ENCODE assay signal across 17 cellular contexts in the genomic region with DNA sequence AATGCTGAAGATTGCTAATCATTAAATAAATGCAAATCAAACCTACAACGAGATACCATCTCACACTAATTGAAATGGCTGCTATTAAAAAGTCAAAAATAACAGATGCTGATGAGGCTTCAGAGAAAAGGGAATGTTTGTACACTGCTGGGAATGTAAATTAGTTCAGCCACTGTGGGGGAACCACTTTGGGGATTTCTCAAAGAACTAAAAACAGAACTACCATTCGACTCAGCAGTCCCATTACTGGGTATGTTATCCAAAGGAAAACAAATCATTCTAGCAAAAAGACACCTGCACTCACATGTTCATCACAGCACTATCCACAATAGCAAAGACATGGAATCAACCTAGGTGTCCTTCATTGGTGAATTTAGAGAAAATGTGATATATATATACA.
DNase-seq lines count a peak whose midpoint lies in the region; ATAC-seq and TF ChIP-seq lines count a peak whose summit lies in the region.
"Had no signal": no experiment of that assay in that cellular context is flagged by ENCODE, and none has a peak within 500 bp of the region (broad histone marks: within the 10 kb centered on the region; RNA-seq: fewer than 3 reads in every experiment).

No MANE protein-coding gene starts in this region.

- H3K27me3 Mint-ChIP-seq in stimulated activated memory B cell treated with anti-CD40 and anti-IgM and Interleukin-4, amounts not matched to agents 10 μg/mL and 1 μg/mL and 100 μg/mL, for 72 hours, result no peaks in the 10 kb centered on the region
- H3K27me3 Mint-ChIP-seq: CD4-positive, alpha-beta memory T cell had no signal

- POLR2A ChIA-PET in PC-9 (lab: Charles Lee; ENCODE audit: unreplicated experiment), result no interaction called here

- H3K27ac ChIP-seq in PC-9, result no peak overlapping the region

- no peaks in the 10 kb centered on the region; the same call in 1 of the 2 replicates for H3K9me3 ChIP-seq in PC-9 (ENCODE audit: insufficient read depth, low read depth)
- H3K9me3 ChIP-seq: Caco-2, HAP-1 had no signal

- no peaks in the 10 kb centered on the region for H3K27me3 ChIP-seq in PC-9 (ENCODE audit: insufficient read depth, low read depth)

- ATAC-seq in HG02623 (IDR thresholded peaks at IDR 0.05; ENCODE audit: unreplicated experiment) (peak; percentile 70), HG02852 (IDR thresholded peaks at IDR 0.05; ENCODE audit: unreplicated experiment) (peak; percentile 62), GM19023 (IDR thresholded peaks at IDR 0.05; ENCODE audit: unreplicated experiment) (no peak)
- peak; percentile 43 for ATAC-seq in stimulated activated memory B cell treated with anti-CD40 and anti-IgM and Interleukin-4, amounts not matched to agents 10 μg/mL and 1 μg/mL and 100 μg/mL, for 72 hours
- ATAC-seq: GM12878 had no signal

- no peak for TF ChIP-seq CTCF in PC-9 (conservative IDR thresholded peaks at IDR 0.05)

- intact Hi-C loops in PC-9 (cut with micrococcal nuclease; ENCODE audit: unreplicated experiment), result no loop called here

- no peak overlapping the region for H3K4me3 ChIP-seq in PC-9
- H3K4me3 ChIP-seq: GM12878, HAP-1 had no signal

- H3K4me1 ChIP-seq in PC-9 (replicated peaks; ENCODE audit: insufficient read depth), result no peaks in the 10 kb centered on the region
- H3K4me1 ChIP-seq: Caco-2, HAP-1 had no signal

- DNase-seq in PC-9 (no peak), T-helper 9 cell (no peak)
- DNase-seq: C1 segment of cervical spinal cord; Caco-2; CD4-positive, alpha-beta memory T cell; DMS 273 treated with DMSO at 0.1 percent for 48 hours; DMS79; EL; GDM1; GOT3; HFFc6 had no signal

- no peaks in the 10 kb centered on the region for H3K4me1 Mint-ChIP-seq in stimulated activated memory B cell treated with anti-CD40 and anti-IgM and Interleukin-4, amounts not matched to agents 10 μg/mL and 1 μg/mL and 100 μg/mL, for 72 hours
- H3K4me1 Mint-ChIP-seq: CD4-positive, alpha-beta memory T cell had no signal

- no peak overlapping the region for H2AFZ ChIP-seq in PC-9

- H3K9me2 ChIP-seq in PC-9 (ENCODE audit: insufficient read depth), result no peaks in the 10 kb centered on the region; the same call in 1 of the 2 replicates

- H3K4me3 Mint-ChIP-seq in stimulated activated memory B cell treated with anti-CD40 and anti-IgM and Interleukin-4, amounts not matched to agents 10 μg/mL and 1 μg/mL and 100 μg/mL, for 72 hours, result no peak overlapping the region
- H3K4me3 Mint-ChIP-seq: CD4-positive, alpha-beta memory T cell; HFFc6 had no signal

- H3K4me2 ChIP-seq in PC-9, result no peak overlapping the region

- peaks cover 4% of the 10 kb centered on the region for H3K9me3 Mint-ChIP-seq in stimulated activated memory B cell treated with anti-CD40 and anti-IgM and Interleukin-4, amounts not matched to agents 10 μg/mL and 1 μg/mL and 100 μg/mL, for 72 hours

- H3K27ac Mint-ChIP-seq in stimulated activated memory B cell treated with anti-CD40 and anti-IgM and Interleukin-4, amounts not matched to agents 10 μg/mL and 1 μg/mL and 100 μg/mL, for 72 hours, result no peak overlapping the region
- H3K27ac Mint-ChIP-seq: CD4-positive, alpha-beta memory T cell; HFFc6 had no signal

- CTCF ChIA-PET in PC-9 (lab: Charles Lee), result no interaction called here

- no peaks in the 10 kb centered on the region for H3F3A ChIP-seq in PC-9 (ENCODE audit: insufficient read depth, low read depth)

- H3K36me3 Mint-ChIP-seq in stimulated activated memory B cell treated with anti-CD40 and anti-IgM and Interleukin-4, amounts not matched to agents 10 μg/mL and 1 μg/mL and 100 μg/mL, for 72 hours, result no peaks in the 10 kb centered on the region
- H3K36me3 Mint-ChIP-seq: CD4-positive, alpha-beta memory T cell had no signal

- H3K79me2 ChIP-seq in PC-9 (ENCODE audit: low read depth), result no peaks in the 10 kb centered on the region

- no TSS peak for BruUV-seq in PC-9 (replicated peaks; lab: Mats Ljungman, UMichigan)

- no peaks in the 10 kb centered on the region for H4K20me1 ChIP-seq in PC-9 (ENCODE audit: insufficient read depth)

- no peaks in the 10 kb centered on the region for H3K36me3 ChIP-seq in PC-9 (ENCODE audit: low read depth)
- H3K36me3 ChIP-seq: HAP-1 had no signal
